Comparison of ENCODE assay signal across 12 cellular contexts in genomic region chr1:207959995-207960745, GRCh38. TPM values are rescaled to one million over a fixed set of nuclear protein-coding genes. Genes with fewer than 3 reads are reported as not detected.
DNase-seq lines count a peak whose midpoint lies in the region; ATAC-seq, FAIRE-seq and TF ChIP-seq lines count a peak whose summit lies in the region.
"Had no signal": no experiment of that assay in that cellular context is flagged by ENCODE, and none has a peak within 500 bp of the region (broad histone marks: within the 10 kb centered on the region; RNA-seq: fewer than 3 reads in every experiment).

No MANE protein-coding gene starts in this region.

- H3K9me3 ChIP-seq in left ventricle myocardium inferior (replicated peaks) = no peaks in the 10 kb centered on the region
- H3K9me3 ChIP-seq in upper lobe of right lung = no peaks in the 10 kb centered on the region

- H3K36me3 Mint-ChIP-seq in endothelial cell (ENCODE audit: low read depth, unreplicated experiment) = peaks cover 11% of the 10 kb centered on the region
- H3K36me3 Mint-ChIP-seq in neural crest cell (ENCODE audit: low read depth) = no peaks in the 10 kb centered on the region
- H3K36me3 Mint-ChIP-seq in activated CD4-positive, alpha-beta memory T cell treated with anti-CD3 and anti-CD28 coated beads for 36 hours = no peaks in the 10 kb centered on the region

- H3K4me1 Mint-ChIP-seq in endothelial cell (ENCODE audit: unreplicated experiment) (peaks cover 34% of the 10 kb centered on the region), neural crest cell (peaks cover 18% of the 10 kb centered on the region)
- peaks cover 9% of the 10 kb centered on the region for H3K4me1 Mint-ChIP-seq in activated CD4-positive, alpha-beta memory T cell treated with anti-CD3 and anti-CD28 coated beads for 36 hours (ENCODE audit: low read depth)

- H3K9me3 Mint-ChIP-seq in endothelial cell (ENCODE audit: unreplicated experiment) (peaks cover 4% of the 10 kb centered on the region), neural crest cell (no peaks in the 10 kb centered on the region)
- no peaks in the 10 kb centered on the region for H3K9me3 Mint-ChIP-seq in activated CD4-positive, alpha-beta memory T cell treated with anti-CD3 and anti-CD28 coated beads for 36 hours

- CTCF ChIA-PET in activated CD4-positive, alpha-beta memory T cell treated with anti-CD3 and anti-CD28 coated beads for 36 hours (lab: Charles Lee) = interaction anchor here (0.9 to 9.9 kb wide), 3 partner anchors 75 to 133 kb away, joined by 3 to 255 read pairs (median 3); no protein-coding TSS in a partner anchor

- peaks cover 79% of the 10 kb centered on the region for H3K4me1 ChIP-seq in left ventricle myocardium inferior
- peaks cover 31% of the 10 kb centered on the region for H3K4me1 ChIP-seq in upper lobe of right lung

- no peak for FAIRE-seq in D721Med (lab: Jason Lieb, UNC)
- FAIRE-seq: endothelial cell of umbilical vein, GM19239 had no signal

- ATAC-seq in upper lobe of right lung (no peak), HG03439 (IDR thresholded peaks at IDR 0.05; ENCODE audit: unreplicated experiment) (no peak)

- H3K27me3 ChIP-seq in left ventricle myocardium inferior (ENCODE audit: low read depth) (no peaks in the 10 kb centered on the region), upper lobe of right lung (no peaks in the 10 kb centered on the region)

- H3K27ac Mint-ChIP-seq in endothelial cell (ENCODE audit: unreplicated experiment) = no peak overlapping the region
- no peak overlapping the region for H3K27ac Mint-ChIP-seq in neural crest cell (ENCODE audit: unreplicated experiment)
- H3K27ac Mint-ChIP-seq in activated CD4-positive, alpha-beta memory T cell treated with anti-CD3 and anti-CD28 coated beads for 36 hours = no peak overlapping the region

- intact Hi-C loops in left ventricle myocardium inferior (cut with micrococcal nuclease) (loop anchor here (5.0 kb wide), 1 partner anchor 68 kb away; no protein-coding TSS in a partner anchor), cardiac septum (cut with DNase I) (loop anchor here (2.0 to 5.0 kb wide), 2 partner anchors 51 to 133 kb away; no protein-coding TSS in a partner anchor), upper lobe of right lung (cut with DNase I) (loop anchor here (5.0 to 10.0 kb wide), 2 partner anchors 73 to 135 kb away; no protein-coding TSS in a partner anchor)
- intact Hi-C loops in activated CD4-positive, alpha-beta memory T cell treated with anti-CD3 and anti-CD28 coated beads for 36 hours (cut with micrococcal nuclease) = loop anchor here (10.0 kb wide), 1 partner anchor 255 kb away; no protein-coding TSS in a partner anchor

- DNase-seq in left ventricle myocardium inferior = no peak
- DNase-seq in cardiac septum (ENCODE audit: low spot score) = no peak
- DNase-seq in endothelial cell (ENCODE audit: low spot score) = no peak
- no peak for DNase-seq in neural crest cell (ENCODE audit: low read depth, low spot score)
- DNase-seq in upper lobe of right lung = no peak
- no peak for DNase-seq in activated CD4-positive, alpha-beta memory T cell treated with anti-CD3 and anti-CD28 coated beads for 36 hours
- no peak for DNase-seq in D721Med (ENCODE audit: insufficient read length, low spot score)
- DNase-seq: WERI-Rb-1 had no signal

- H3K27ac ChIP-seq in left ventricle myocardium inferior (replicated peaks) (peak overlapping the region; percentile 100), upper lobe of right lung (peak overlapping the region; percentile 73)
- H3K27ac ChIP-seq: WERI-Rb-1 had no signal

- TF ChIP-seq CTCF in left ventricle myocardium inferior (IDR thresholded peaks at IDR 0.05; ENCODE audit: borderline replicate concordance) (no peak), endothelial cell (IDR thresholded peaks at IDR 0.05; ENCODE audit: unreplicated experiment) (no peak), neural crest cell (conservative IDR thresholded peaks at IDR 0.05) (no peak), upper lobe of right lung (IDR thresholded peaks at IDR 0.05) (no peak), D721Med (IDR thresholded peaks at IDR 0.05; ENCODE audit: insufficient read depth, missing control alignments) (no peak)

- H3K27me3 Mint-ChIP-seq in endothelial cell (ENCODE audit: unreplicated experiment) (peaks cover 11% of the 10 kb centered on the region), neural crest cell (ENCODE audit: low read depth) (peaks cover 75% of the 10 kb centered on the region)
- H3K27me3 Mint-ChIP-seq in activated CD4-positive, alpha-beta memory T cell treated with anti-CD3 and anti-CD28 coated beads for 36 hours = peaks cover 43% of the 10 kb centered on the region

- H3K4me3 Mint-ChIP-seq in endothelial cell (ENCODE audit: unreplicated experiment) = peak overlapping the region; percentile 42
- H3K4me3 Mint-ChIP-seq in neural crest cell = peak overlapping the region; percentile 83
- H3K4me3 Mint-ChIP-seq in activated CD4-positive, alpha-beta memory T cell treated with anti-CD3 and anti-CD28 coated beads for 36 hours = no peak overlapping the region

- no peaks in the 10 kb centered on the region for H3K36me3 ChIP-seq in left ventricle myocardium inferior
- H3K36me3 ChIP-seq in upper lobe of right lung = no peaks in the 10 kb centered on the region
- H3K36me3 ChIP-seq: WERI-Rb-1 had no signal

- POLR2A ChIA-PET in activated CD4-positive, alpha-beta memory T cell treated with anti-CD3 and anti-CD28 coated beads for 36 hours (lab: Charles Lee) = interaction anchor here (0.6 kb wide), 1 partner anchor 68 kb away, joined by 3 read pairs; no protein-coding TSS in a partner anchor

- H3K4me3 ChIP-seq in left ventricle myocardium inferior = peak overlapping the region; percentile 70
- H3K4me3 ChIP-seq in upper lobe of right lung = no peak overlapping the region

RNA-seq across cellular contexts. Expression of gene CD34, which starts 49.2 kb away (rescaled TPM):
- 69.6 TPM for total RNA-seq in left ventricle myocardium inferior
- total RNA-seq in cardiac septum = 49.9 TPM
- 277 TPM for total RNA-seq in endothelial cell (ENCODE audit: unreplicated experiment)
- 0.14 and 0.26 TPM in 2 replicates for total RNA-seq in neural crest cell
- total RNA-seq in upper lobe of right lung = 50.7 TPM
- not detected for total RNA-seq in activated CD4-positive, alpha-beta memory T cell treated with anti-CD3 and anti-CD28 coated beads for 36 hours
- total RNA-seq: NCI-H460 had no signal

Comparison
In these comparisons a context has a peak if more than half of its experiments do, and no peak if none do; other contexts are left out.
1. RNA of gene CD34, which starts 49.2 kb away (total RNA-seq): 277 TPM in endothelial cell (single experiment), 69.6 TPM in left ventricle myocardium inferior (single experiment), 50.7 TPM in upper lobe of right lung (single experiment) and 49.9 TPM in cardiac septum (single experiment); 0.14 to 0.26 TPM in neural crest cell and not detected in activated CD4-positive, alpha-beta memory T cell treated with anti-CD3 and anti-CD28 coated beads for 36 hours; every median in the first group is over 10 times any median in the second.